1 cellular context compared by ENCODE assay signal in genomic region chr6:11926594-11927407, GRCh38.
TF ChIP-seq lines count a peak whose summit lies in the region.

No MANE protein-coding gene starts in this region.

TF ChIP-seq in HEK293, 187 proteins besides CTCF, POLR2A, EP300 and RAD21 (continued from another document):
- TF ChIP-seq ZNF701 (tag by site-specific recombination; IDR thresholded peaks at IDR 0.05) = no peak
- no peak for TF ChIP-seq ZBTB6 (tag by site-specific recombination; IDR thresholded peaks at IDR 0.05)
- no peak for TF ChIP-seq ZNF785 (tag by site-specific recombination; IDR thresholded peaks at IDR 0.05)
- no peak for TF ChIP-seq ZNF394 (tag by site-specific recombination; IDR thresholded peaks at IDR 0.05; ENCODE audit: borderline replicate concordance)
- no peak for TF ChIP-seq KLF17 (tag by site-specific recombination; IDR thresholded peaks at IDR 0.05)
TF ChIP-seq in HEK293: peak in this region for 3.
